ENCODE assay signal across 8 cellular contexts in the genomic region with DNA sequence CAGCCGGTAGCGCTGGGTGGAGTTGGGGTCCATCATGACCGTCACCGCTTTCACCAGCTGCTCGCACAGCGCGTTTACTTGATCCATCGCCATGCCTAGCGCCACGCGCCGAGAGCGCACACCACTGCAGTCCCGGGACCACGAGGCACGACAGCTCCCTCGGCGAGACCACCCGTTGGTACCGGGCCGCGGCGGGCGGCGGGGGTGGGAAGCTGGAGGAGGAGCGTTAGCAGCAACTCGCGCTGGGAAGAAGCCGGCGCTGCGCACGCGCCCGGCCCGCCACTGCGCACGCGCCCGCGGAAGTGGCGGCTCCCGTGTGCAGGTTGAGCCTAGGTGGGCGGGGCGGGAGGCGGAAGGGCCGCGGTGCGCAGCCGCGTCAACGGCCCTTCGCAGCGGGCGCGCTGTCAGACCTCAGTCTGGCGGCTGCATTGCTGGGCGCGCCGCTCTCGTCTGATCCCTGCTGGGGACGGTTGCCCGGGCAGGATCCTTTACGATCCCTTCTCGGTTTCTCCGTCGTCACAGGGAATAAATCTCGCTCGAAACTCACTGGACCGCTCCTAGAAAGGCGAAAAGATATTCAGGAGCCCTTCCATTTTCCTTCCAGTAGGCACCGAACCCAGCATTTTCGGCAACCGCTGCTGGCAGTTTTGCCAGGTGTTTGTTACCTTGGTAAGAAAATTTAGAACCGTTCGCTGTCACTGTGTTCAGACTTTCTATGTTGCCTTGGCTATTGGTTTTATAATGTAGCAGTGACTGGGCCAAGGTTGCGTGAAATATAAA. TPM values are rescaled to one million over a fixed set of nuclear protein-coding genes. Genes with fewer than 3 reads are reported as not detected.
DNase-seq lines count a peak whose midpoint lies in the region; ATAC-seq and TF ChIP-seq lines count a peak whose summit lies in the region.

A gene (plus strand): TSS at position 414 of the 780 bp plus-strand sequence. CDS start 6,135 bp downstream, outside the sequence.
A gene (minus strand): TSS at position 267 of the 780 bp plus-strand sequence. CDS start 174 bp downstream, at position 93.

- H3K27me3 Mint-ChIP-seq in CD8-positive, alpha-beta memory T cell, result no peaks in the 10 kb centered on the region

- H3K4me1 ChIP-seq in CD8-positive, alpha-beta memory T cell (ENCODE audit: insufficient read depth, low read length), result peaks cover 22% of the 10 kb centered on the region
- H3K4me1 ChIP-seq in lung (ENCODE audit: control insufficient read depth in 2 of 2, insufficient read depth in 2 of 2, low read length in 2 of 2), result peaks cover 1 to 15% of the 10 kb centered on the region in 2 donors

- 1% methylated on average over 56 to 76 of the region's 76 CpGs for WGBS in lung, 2 donors

- H3K4me3 Mint-ChIP-seq in CD8-positive, alpha-beta memory T cell, result peak within 1 kb of the TSS; percentile 90 to 99 (median 95)

- no peaks in the 10 kb centered on the region for H3K9me3 Mint-ChIP-seq in CD8-positive, alpha-beta memory T cell

- H3K4me1 Mint-ChIP-seq in CD8-positive, alpha-beta memory T cell, result peaks cover 32 to 59% (median 53%) of the 10 kb centered on the region in 3 donors

- H3K36me3 Mint-ChIP-seq in CD8-positive, alpha-beta memory T cell, result peaks cover 0 to 36% (median 2%) of the 10 kb centered on the region in 3 donors

- peak; percentile 90 to 93 (median 90) for DNase-seq in CD8-positive, alpha-beta memory T cell
- DNase-seq in HS-5 (ENCODE audit: low read depth) (peak; percentile 64), NK-92 (lab: John Stamatoyannopoulos, UW; ENCODE audit: unreplicated experiment) (peak; percentile 19), lung (ENCODE audit: low spot score) (peak; percentile 90)
- DNase-seq in activated CD8-positive, alpha-beta memory T cell treated with anti-CD3 and anti-CD28 coated beads for 1 hour (ENCODE audit: extremely low read depth in 1 of 2, low read depth in 1 of 2), result peak; percentile 75 to 87
- DNase-seq in effector CD4-positive, alpha-beta T cell, result peak; percentile 86
- DNase-seq in stimulated activated CD4-positive, alpha-beta T cell treated with anti-CD3 and anti-CD28 coated beads, TNF-alpha, amount 100 ng/mL, for 24 hours (ENCODE audit: low read depth in 3 of 3), result peak; percentile 84 to 91 (median 84)

- peak within 1 kb of the TSS; percentile 74 for H3K27ac ChIP-seq in CD8-positive, alpha-beta memory T cell (ENCODE audit: low read depth, low read length)
- H3K27ac ChIP-seq in lung (ENCODE audit: low read depth in 1 of 2, low read length in 1 of 2), result peak within 1 kb of the TSS; percentile 71 to 93

- no peak for TF ChIP-seq CTCF in lung (IDR thresholded peaks at IDR 0.05; ENCODE audit: control extremely low read depth, extremely low read depth)

- H3K27ac Mint-ChIP-seq in CD8-positive, alpha-beta memory T cell, result peak within 1 kb of the TSS; percentile 89 to 99 (median 96)

- ATAC-seq in GM19468 (IDR thresholded peaks at IDR 0.05; ENCODE audit: extremely low read depth, unreplicated experiment) (peak; percentile 87), lung (ENCODE audit: insufficient read depth, low FRiP score) (peak; percentile 97)

- no peaks in the 10 kb centered on the region for H3K27me3 ChIP-seq in CD8-positive, alpha-beta memory T cell (ENCODE audit: insufficient read depth, low read length, poor library complexity, severe bottlenecking)
- no peaks in the 10 kb centered on the region for H3K27me3 ChIP-seq in lung (ENCODE audit: control insufficient read depth, insufficient read depth)

- no peaks in the 10 kb centered on the region for H3K9me3 ChIP-seq in CD8-positive, alpha-beta memory T cell (ENCODE audit: low read length)
- no peaks in the 10 kb centered on the region for H3K9me3 ChIP-seq in lung (ENCODE audit: control insufficient read depth in 2 of 2, insufficient read depth in 1 of 2, low read length in 1 of 2)

- H3K36me3 ChIP-seq in CD8-positive, alpha-beta memory T cell (ENCODE audit: insufficient read depth, low read length), result peaks cover 10% of the 10 kb centered on the region
- peaks cover 5 to 9% of the 10 kb centered on the region in 2 donors for H3K36me3 ChIP-seq in lung (ENCODE audit: control insufficient read depth in 2 of 2, insufficient read depth in 2 of 2, low read length in 2 of 2)

- H3K4me3 ChIP-seq in CD8-positive, alpha-beta memory T cell (ENCODE audit: low read length), result peak within 1 kb of the TSS; percentile 66
- peak within 1 kb of the TSS; percentile 100 for H3K4me3 ChIP-seq in lung

- CTCF ChIA-PET in CD8-positive, alpha-beta memory T cell (lab: Charles Lee), result interaction anchor here (0.7 to 1.1 kb wide), 2 partner anchors 9 to 53 kb away, joined by 3 read pairs; a partner anchor contains a TSS

- POLR2A ChIA-PET in CD8-positive, alpha-beta memory T cell (lab: Charles Lee), result interaction anchor here (1.2 kb wide), 1 partner anchor 53 kb away, joined by 4 read pairs; a partner anchor contains a TSS

RNA-seq across cellular contexts. Expression of the first gene that starts in this region (rescaled TPM):
- total RNA-seq in CD8-positive, alpha-beta memory T cell, result 10 to 100 TPM; 33.8 to 38.6 TPM
- polyA plus RNA-seq in CD8-positive, alpha-beta memory T cell, result 15.6 TPM
- 10 to 100 TPM; 10.1 to 27.3 TPM for total RNA-seq in lung
- polyA plus RNA-seq in lung, result 1 to 10 TPM; 4.0 to 4.8 TPM

RNA-seq across cellular contexts. Expression of the second gene that starts in this region (rescaled TPM):
- 100 to 1,000 TPM in 1 of 2 experiments, 10 to 100 TPM in 1; 98.0 to 116 TPM for total RNA-seq in CD8-positive, alpha-beta memory T cell
- 15.3 TPM for polyA plus RNA-seq in CD8-positive, alpha-beta memory T cell
- total RNA-seq in lung, result 10 to 100 TPM; 18.9 to 30.1 TPM
- polyA plus RNA-seq in lung, result 10 to 100 TPM in 1 of 2 donors, 1 to 10 TPM in 1; 9.3 to 13.8 TPM

Comparison
In these comparisons a context has a peak if more than half of its experiments do, and no peak if none do; other contexts are left out.
1. Peak in every context shown above with its lines: DNase-seq, ATAC-seq, H3K4me3 ChIP-seq and H3K27ac ChIP-seq.
2. DNase-seq: peak in every context shown above with its lines; median percentile 90 in CD8-positive, alpha-beta memory T cell; 90 in lung; 86 in effector CD4-positive, alpha-beta T cell; 84 in stimulated activated CD4-positive, alpha-beta T cell treated with anti-CD3 and anti-CD28 coated beads, TNF-alpha, amount 100 ng/mL, for 24 hours; 81 in activated CD8-positive, alpha-beta memory T cell treated with anti-CD3 and anti-CD28 coated beads for 1 hour; 64 in HS-5; 19 in NK-92.